19 cellular contexts compared by ENCODE assay signal in the genomic region with DNA sequence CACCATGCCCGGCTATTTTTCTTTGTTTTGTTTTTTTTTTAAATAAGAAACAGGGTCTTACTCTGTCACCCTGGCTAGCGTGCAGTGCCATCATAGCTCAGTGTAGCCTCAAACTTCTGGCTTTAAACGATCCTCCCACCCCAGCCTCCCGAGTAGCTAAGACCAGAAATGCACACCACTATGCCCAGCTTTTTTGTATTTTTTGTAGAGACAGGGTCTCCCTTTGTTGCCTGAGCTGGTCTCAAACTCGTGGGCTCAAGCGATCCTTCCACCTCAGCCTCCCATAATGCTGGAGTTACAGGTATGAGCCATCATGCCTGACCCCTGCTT.
"Had no signal": no experiment of that assay in that cellular context is flagged by ENCODE, and none has a peak within 500 bp of the region (broad histone marks: within the 10 kb centered on the region; RNA-seq: fewer than 3 reads in every experiment).

No MANE protein-coding gene starts in this region.

- H3K4me3 ChIP-seq: cardiac muscle cell, lung, prostate gland, right atrium auricular region had no signal

- H3K4me1 Mint-ChIP-seq: activated T-helper 17 cell treated with anti-CD3 and anti-CD28 coated beads, Interleukin-2, amount 50 U/mL, for 72 hours had no signal

- H3K36me3 ChIP-seq: cardiac muscle cell, prostate gland, right atrium auricular region had no signal

- H3K27me3 Mint-ChIP-seq: activated CD4-positive, alpha-beta T cell treated with anti-CD3 and anti-CD28 coated beads, Interleukin-2, amount 10 ng/mL, durations not matched to agents 24 days and 14 days; activated CD8-positive, alpha-beta T cell treated with anti-CD3 and anti-CD28 coated beads for 36 hours; activated T-helper 17 cell treated with anti-CD3 and anti-CD28 coated beads, Interleukin-2, amount 50 U/mL, for 72 hours; stimulated activated naive CD8-positive, alpha-beta T cell treated with anti-CD3 and anti-CD28 coated beads, Interleukin-15, amount 100 ng/mL, for 72 hours had no signal

- H3K27ac ChIP-seq: right atrium auricular region had no signal

- H3K27me3 ChIP-seq: cardiac muscle cell, right atrium auricular region had no signal

- H3K4me3 Mint-ChIP-seq: activated CD4-positive, alpha-beta T cell treated with anti-CD3 and anti-CD28 coated beads, Interleukin-2, amount 10 ng/mL, durations not matched to agents 24 days and 14 days; activated CD8-positive, alpha-beta T cell treated with anti-CD3 and anti-CD28 coated beads for 36 hours; activated T-helper 17 cell treated with anti-CD3 and anti-CD28 coated beads, Interleukin-2, amount 50 U/mL, for 72 hours; nephron; stimulated activated naive CD8-positive, alpha-beta T cell treated with anti-CD3 and anti-CD28 coated beads, Interleukin-15, amount 100 ng/mL, for 72 hours had no signal

- H3K9me3 ChIP-seq: prostate gland, right atrium auricular region had no signal

- DNase-seq: activated CD4-positive, alpha-beta T cell treated with anti-CD3 and anti-CD28 coated beads, Interleukin-2, amount 10 ng/mL, durations not matched to agents 24 days and 14 days; activated CD8-positive, alpha-beta T cell treated with anti-CD3 and anti-CD28 coated beads for 36 hours; activated naive CD4-positive, alpha-beta T cell; activated T-cell treated with anti-CD3 and anti-CD28 coated beads, Interleukin-2, amount 50 U/mL, for 1 hour; erythroblast; foreskin melanocyte; glutamatergic neuron; midbrain; stimulated activated CD4-positive, alpha-beta T cell treated with anti-CD3 and anti-CD28 coated beads, Interleukin-15, amount 100 ng/mL, for 24 hours; stimulated activated CD4-positive, alpha-beta T cell treated with anti-CD3 and anti-CD28 coated beads, Interleukin-2, amount 100 ng/mL, for 48 hours; stimulated activated naive CD8-positive, alpha-beta T cell treated with anti-CD3 and anti-CD28 coated beads, Interleukin-15, amount 100 ng/mL, for 72 hours; T-helper 1 cell; T1000 had no signal

- H3K9me3 Mint-ChIP-seq: activated CD8-positive, alpha-beta T cell treated with anti-CD3 and anti-CD28 coated beads for 36 hours; activated T-helper 17 cell treated with anti-CD3 and anti-CD28 coated beads, Interleukin-2, amount 50 U/mL, for 72 hours; stimulated activated naive CD8-positive, alpha-beta T cell treated with anti-CD3 and anti-CD28 coated beads, Interleukin-15, amount 100 ng/mL, for 72 hours had no signal

- H3K27ac Mint-ChIP-seq: activated CD4-positive, alpha-beta T cell treated with anti-CD3 and anti-CD28 coated beads, Interleukin-2, amount 10 ng/mL, durations not matched to agents 24 days and 14 days; activated CD8-positive, alpha-beta T cell treated with anti-CD3 and anti-CD28 coated beads for 36 hours; activated T-helper 17 cell treated with anti-CD3 and anti-CD28 coated beads, Interleukin-2, amount 50 U/mL, for 72 hours had no signal

- ATAC-seq: activated CD8-positive, alpha-beta T cell treated with anti-CD3 and anti-CD28 coated beads for 36 hours; activated T-helper 17 cell treated with anti-CD3 and anti-CD28 coated beads, Interleukin-2, amount 50 U/mL, for 72 hours; stimulated activated naive CD8-positive, alpha-beta T cell treated with anti-CD3 and anti-CD28 coated beads, Interleukin-15, amount 100 ng/mL, for 72 hours had no signal
